ENCODE assay signal across 1 cellular context in genomic region chr12:48814313-48815280, GRCh38.
A peak's percentile ranks its signal among the peaks of the same experiment; 100 is the strongest.
TF ChIP-seq lines count a peak whose summit lies in the region.

No MANE protein-coding gene starts in this region.

TF ChIP-seq in K562, 482 proteins besides CTCF, POLR2A, EP300 and RAD21 (continued from another document and continues in another):
- no peak for TF ChIP-seq RBM34 (IDR thresholded peaks at IDR 0.05; ENCODE audit: borderline replicate concordance, insufficient read depth, low read length)
- no peak for TF ChIP-seq ZNF217 (CRISPR knock-in tag; IDR thresholded peaks at IDR 0.05)
- TF ChIP-seq ZNF408 (CRISPR knock-in tag; IDR thresholded peaks at IDR 0.05; ENCODE audit: low read depth), result no peak
- TF ChIP-seq ZNF431 (CRISPR knock-in tag; IDR thresholded peaks at IDR 0.05), result peak; percentile 66; the same call in 1 of the 2 replicates
- TF ChIP-seq ZNF232 (CRISPR knock-in tag; IDR thresholded peaks at IDR 0.05), result no peak
- no peak for TF ChIP-seq RUNX1 (IDR thresholded peaks at IDR 0.05; ENCODE audit: low read depth)
- no peak; a peak in 1 of 4 replicates for TF ChIP-seq ZMIZ1 (IDR thresholded peaks at IDR 0.05; ENCODE audit: low read depth in 2 of 2, low read length in 2 of 2)
- TF ChIP-seq RERE (CRISPR knock-in tag; IDR thresholded peaks at IDR 0.05; ENCODE audit: borderline replicate concordance), result no peak
- TF ChIP-seq HNRNPLL (IDR thresholded peaks at IDR 0.05; ENCODE audit: low read depth, low read length, poor library complexity, severe bottlenecking), result peak; percentile 29
- no peak for TF ChIP-seq CBX2 (IDR thresholded peaks at IDR 0.05; ENCODE audit: insufficient read depth, low read length, poor library complexity, severe bottlenecking)
- peak; percentile 60; the same call in 1 of the 2 replicates for TF ChIP-seq ZNF589 (CRISPR knock-in tag; IDR thresholded peaks at IDR 0.05; ENCODE audit: low read depth)
- no peak for TF ChIP-seq ZNF655 (CRISPR knock-in tag; IDR thresholded peaks at IDR 0.05)
- no peak for TF ChIP-seq SMARCE1 (IDR thresholded peaks at IDR 0.05)
- peak; percentile 11 for TF ChIP-seq CHD1 (IDR thresholded peaks at IDR 0.05; ENCODE audit: low read length)
- TF ChIP-seq ZNF75A (CRISPR knock-in tag; IDR thresholded peaks at IDR 0.05), result no peak
- TF ChIP-seq PML (IDR thresholded peaks at IDR 0.05; ENCODE audit: low read length), result no peak; the same call in 1 of the 2 replicates
- no peak for TF ChIP-seq SAFB (IDR thresholded peaks at IDR 0.05; ENCODE audit: borderline replicate concordance, low read depth, low read length)
- TF ChIP-seq MTA1 (IDR thresholded peaks at IDR 0.05; ENCODE audit: borderline replicate concordance), result no peak
- TF ChIP-seq TOE1 (IDR thresholded peaks at IDR 0.05; ENCODE audit: borderline replicate concordance), result peak; percentile 30; the same call in 1 of the 2 replicates
- peak; percentile 70; the same call in 1 of the 2 replicates for TF ChIP-seq TOE1 (CRISPR knock-in tag; IDR thresholded peaks at IDR 0.05; ENCODE audit: borderline replicate concordance, low read depth)
- no peak for TF ChIP-seq ZNF280B (CRISPR knock-in tag; IDR thresholded peaks at IDR 0.05)
- TF ChIP-seq RREB1 (CRISPR knock-in tag; IDR thresholded peaks at IDR 0.05), result no peak
- TF ChIP-seq CCAR2 (IDR thresholded peaks at IDR 0.05; ENCODE audit: low read depth, low read length), result no peak
- no peak; the same call in 1 of the 2 replicates for TF ChIP-seq TRIM28 (IDR thresholded peaks at IDR 0.05)
- TF ChIP-seq ZNF785 (CRISPR knock-in tag; IDR thresholded peaks at IDR 0.05), result no peak
- TF ChIP-seq SRSF3 (IDR thresholded peaks at IDR 0.05; ENCODE audit: insufficient read depth, low read length), result no peak
- TF ChIP-seq ZNF398 (CRISPR knock-in tag; IDR thresholded peaks at IDR 0.05), result no peak
- no peak; the same call in 1 of the 2 replicates for TF ChIP-seq STAT5A (IDR thresholded peaks at IDR 0.05; ENCODE audit: borderline replicate concordance, low read length)
- TF ChIP-seq ZNF639 (CRISPR knock-in tag; conservative IDR thresholded peaks at IDR 0.05 in 1 of 2, IDR thresholded peaks at IDR 0.05 in 1 of 2), result no peak
- no peak for TF ChIP-seq ARID3A (IDR thresholded peaks at IDR 0.05; ENCODE audit: borderline replicate concordance, low read depth, low read length)
